ENCODE assay signal across 1 cellular context in the genomic region with DNA sequence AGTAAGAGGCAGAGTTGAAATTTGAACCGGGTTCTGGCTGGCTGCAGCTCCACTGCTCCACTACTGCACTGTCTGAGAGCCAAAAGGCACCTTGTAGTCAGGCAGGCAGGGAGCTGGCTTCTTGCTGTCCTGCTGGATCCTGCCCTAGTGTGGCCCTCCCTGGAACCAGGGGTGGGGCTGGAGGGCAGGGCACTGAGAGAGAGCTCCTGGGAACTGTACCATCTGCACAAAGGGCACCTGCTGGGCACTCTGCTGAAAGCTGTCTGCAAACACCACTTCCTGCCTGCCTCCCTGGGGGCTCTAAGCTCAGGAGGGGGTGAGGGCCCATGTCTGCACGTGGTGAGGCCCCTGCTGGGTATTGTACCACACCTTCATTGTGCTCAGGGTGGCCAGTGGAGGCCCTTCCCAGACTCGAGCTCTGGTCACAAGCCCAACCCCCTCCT.
TF ChIP-seq lines count a peak whose summit lies in the region.

No MANE protein-coding gene starts in this region.

TF ChIP-seq in H1, 55 proteins besides CTCF, POLR2A, EP300 and RAD21:
- TF ChIP-seq TCF12 (IDR thresholded peaks at IDR 0.05; ENCODE audit: low read depth, low read length) = 0 out of 2 replicates have a peak, but pooled peaks have one; percentile 6
- TF ChIP-seq POU5F1 (IDR thresholded peaks at IDR 0.05; ENCODE audit: low read depth, low read length) = no peak
- TF ChIP-seq YY1 (IDR thresholded peaks at IDR 0.05; ENCODE audit: low read depth, low read length) = no peak
- TF ChIP-seq, protein P1, sequence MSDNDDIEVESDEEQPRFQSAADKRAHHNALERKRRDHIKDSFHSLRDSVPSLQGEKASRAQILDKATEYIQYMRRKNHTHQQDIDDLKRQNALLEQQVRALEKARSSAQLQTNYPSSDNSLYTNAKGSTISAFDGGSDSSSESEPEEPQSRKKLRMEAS (IDR thresholded peaks at IDR 0.05) = 0 out of 2 replicates have a peak, but pooled peaks have one; percentile 31
